8 cellular contexts compared by ENCODE assay signal in genomic region chr1:48498096-48498791, GRCh38. TPM values are rescaled to one million over a fixed set of nuclear protein-coding genes. Genes with fewer than 3 reads are reported as not detected.
A peak's percentile ranks its signal among the peaks of the same experiment; 100 is the strongest.
DNase-seq lines count a peak whose midpoint lies in the region; ATAC-seq, FAIRE-seq and TF ChIP-seq lines count a peak whose summit lies in the region.

No MANE protein-coding gene starts in this region.

- POLR2A ChIA-PET in endothelial cell of umbilical vein (lab: Charles Lee): no interaction called here

- dilution Hi-C loops in endothelial cell of umbilical vein (cut with MboI; ENCODE audit: extremely low pct_ligation_motif_present, low sequenced_read_pairs): no loop called here

- DNase-seq in COLO829 (ENCODE audit: low spot score) (peak; percentile 36), HPDE6-E6E7 (ENCODE audit: extremely low spot score) (peak; percentile 38), NOMO-1 treated with DMSO at 0.1 percent for 48 hours (lab: John Stamatoyannopoulos, UW; ENCODE audit: unreplicated experiment) (peak; percentile 60), endothelial cell of umbilical vein (ENCODE audit: low read depth, low spot score) (peak; percentile 73), mucosa of gallbladder (ENCODE audit: low spot score) (peak; percentile 79)
- peak; percentile 24 to 60 (median 48) for DNase-seq in activated CD8-positive, alpha-beta memory T cell treated with anti-CD3 and anti-CD28 coated beads for 48 hours (ENCODE audit: low read depth in 2 of 3, low spot score in 2 of 3)
- peak; percentile 61 for DNase-seq in stimulated activated CD8-positive, alpha-beta memory T cell treated with anti-CD3 and anti-CD28 coated beads, Interleukin-7, amount 100 ng/mL, for 24 hours (ENCODE audit: low read depth)

- peak; percentile 92 for ATAC-seq in GM19467 (IDR thresholded peaks at IDR 0.05; ENCODE audit: unreplicated experiment)

- no peaks in the 10 kb centered on the region for H3K9me1 ChIP-seq in endothelial cell of umbilical vein (replicated peaks; ENCODE audit: control insufficient read depth, extremely low read depth, insufficient read depth, low read length)

- no peak overlapping the region for H3K4me3 ChIP-seq in endothelial cell of umbilical vein (replicated peaks in 1 of 3; ENCODE audit: insufficient read depth in 1 of 3, low read depth in 1 of 3, low read length in 3 of 3)

- BruUV-seq in endothelial cell of umbilical vein (replicated peaks; lab: Mats Ljungman, UMichigan): no TSS peak

- H2AFZ ChIP-seq in endothelial cell of umbilical vein (ENCODE audit: low read depth, low read length): no peak overlapping the region

- CTCF ChIA-PET in endothelial cell of umbilical vein (lab: Charles Lee): interaction anchor here (0.5 to 3.0 kb wide), 59 partner anchors 7 to 1851 kb away, joined by 3 to 49 read pairs (median 5); partner anchors contain the start of gene SPATA6

- H3K27me3 ChIP-seq in endothelial cell of umbilical vein (ENCODE audit: control insufficient read depth in 2 of 2, insufficient read depth in 2 of 2, low read length in 2 of 2): no peaks in the 10 kb centered on the region

- H3K79me2 ChIP-seq in endothelial cell of umbilical vein (ENCODE audit: control insufficient read depth, insufficient read depth, low read length): no peaks in the 10 kb centered on the region

- FAIRE-seq in endothelial cell of umbilical vein (lab: Jason Lieb, UNC): peak; percentile 82

- TF ChIP-seq CTCF in endothelial cell of umbilical vein (IDR thresholded peaks at IDR 0.05; ENCODE audit: extremely low read depth in 1 of 2, insufficient read depth in 1 of 2, low read depth in 1 of 2, low read length in 2 of 2): peak; percentile 93 to 96

- no peaks in the 10 kb centered on the region for H4K20me1 ChIP-seq in endothelial cell of umbilical vein (replicated peaks; ENCODE audit: control insufficient read depth, extremely low read depth, insufficient read depth, low read length)

- peaks cover 7% of the 10 kb centered on the region for H3K4me1 ChIP-seq in endothelial cell of umbilical vein (ENCODE audit: control insufficient read depth, extremely low read depth, insufficient read depth, low read length)

- no peak for TF ChIP-seq POLR2A in endothelial cell of umbilical vein (IDR thresholded peaks at IDR 0.05; ENCODE audit: low read depth, low read length)

- H3K4me2 ChIP-seq in endothelial cell of umbilical vein (ENCODE audit: insufficient read depth, low read length): no peak overlapping the region

- intact Hi-C loops in endothelial cell of umbilical vein (cut with micrococcal nuclease): loop anchor here (1.0 to 5.0 kb wide), 4 partner anchors 26 to 389 kb away; partner anchors contain the start of gene SPATA6

- no peak overlapping the region for H3K27ac ChIP-seq in endothelial cell of umbilical vein (ENCODE audit: insufficient read depth, low read depth, low read length)

- H3K9me3 ChIP-seq in endothelial cell of umbilical vein (replicated peaks; ENCODE audit: control insufficient read depth, insufficient read depth, low read length): no peaks in the 10 kb centered on the region

- no peaks in the 10 kb centered on the region for H3K36me3 ChIP-seq in endothelial cell of umbilical vein (ENCODE audit: control insufficient read depth in 2 of 2, extremely low read depth in 1 of 2, insufficient read depth in 2 of 2, low read length in 2 of 2)

- H3K9ac ChIP-seq in endothelial cell of umbilical vein (replicated peaks; ENCODE audit: extremely low read depth, insufficient read depth, low read length): no peak overlapping the region

TF ChIP-seq in endothelial cell of umbilical vein, 7 proteins besides CTCF, POLR2A, EP300 and RAD21:
- TF ChIP-seq MAX (IDR thresholded peaks at IDR 0.05; ENCODE audit: insufficient read depth, insufficient read length): peak; percentile 53
- no peak for TF ChIP-seq POLR2AphosphoS5 (IDR thresholded peaks at IDR 0.05; ENCODE audit: insufficient read depth, low read depth, low read length)
- TF ChIP-seq JUN (IDR thresholded peaks at IDR 0.05; ENCODE audit: borderline replicate concordance, insufficient read depth, insufficient read length, low read depth): no peak

RNA-seq across cellular contexts. Expression of gene SPATA6, which starts 26.2 kb away (rescaled TPM):
- 4.9 and 10.5 TPM in 2 replicates for total RNA-seq in endothelial cell of umbilical vein
- polyA plus RNA-seq in endothelial cell of umbilical vein: 0.41 and 0.79 TPM in 2 replicates
- 1.1 and 1.4 TPM in 2 replicates for polyA plus RNA-seq in endothelial cell of umbilical vein (2011; cell fraction: cytosol; rRNA removed)
- 2.6 and 2.8 TPM in 2 replicates for polyA plus RNA-seq in endothelial cell of umbilical vein (2011; cell fraction: nucleus; rRNA removed)
- 1.3 and 1.6 TPM in 2 replicates for polyA plus RNA-seq in endothelial cell of umbilical vein (2012)
- 2.1 and 7.2 TPM in 2 replicates for polyA minus RNA-seq in endothelial cell of umbilical vein
- polyA minus RNA-seq in endothelial cell of umbilical vein (2011; cell fraction: cytosol; rRNA and poly(A)+ RNA removed): not detected
- 7.2 and 8.6 TPM in 2 replicates for polyA minus RNA-seq in endothelial cell of umbilical vein (2011; cell fraction: nucleus; rRNA and poly(A)+ RNA removed)
- total RNA-seq in mucosa of gallbladder: 30.1 TPM
